Comparison of ENCODE assay signal across 8 cellular contexts in the genomic region with DNA sequence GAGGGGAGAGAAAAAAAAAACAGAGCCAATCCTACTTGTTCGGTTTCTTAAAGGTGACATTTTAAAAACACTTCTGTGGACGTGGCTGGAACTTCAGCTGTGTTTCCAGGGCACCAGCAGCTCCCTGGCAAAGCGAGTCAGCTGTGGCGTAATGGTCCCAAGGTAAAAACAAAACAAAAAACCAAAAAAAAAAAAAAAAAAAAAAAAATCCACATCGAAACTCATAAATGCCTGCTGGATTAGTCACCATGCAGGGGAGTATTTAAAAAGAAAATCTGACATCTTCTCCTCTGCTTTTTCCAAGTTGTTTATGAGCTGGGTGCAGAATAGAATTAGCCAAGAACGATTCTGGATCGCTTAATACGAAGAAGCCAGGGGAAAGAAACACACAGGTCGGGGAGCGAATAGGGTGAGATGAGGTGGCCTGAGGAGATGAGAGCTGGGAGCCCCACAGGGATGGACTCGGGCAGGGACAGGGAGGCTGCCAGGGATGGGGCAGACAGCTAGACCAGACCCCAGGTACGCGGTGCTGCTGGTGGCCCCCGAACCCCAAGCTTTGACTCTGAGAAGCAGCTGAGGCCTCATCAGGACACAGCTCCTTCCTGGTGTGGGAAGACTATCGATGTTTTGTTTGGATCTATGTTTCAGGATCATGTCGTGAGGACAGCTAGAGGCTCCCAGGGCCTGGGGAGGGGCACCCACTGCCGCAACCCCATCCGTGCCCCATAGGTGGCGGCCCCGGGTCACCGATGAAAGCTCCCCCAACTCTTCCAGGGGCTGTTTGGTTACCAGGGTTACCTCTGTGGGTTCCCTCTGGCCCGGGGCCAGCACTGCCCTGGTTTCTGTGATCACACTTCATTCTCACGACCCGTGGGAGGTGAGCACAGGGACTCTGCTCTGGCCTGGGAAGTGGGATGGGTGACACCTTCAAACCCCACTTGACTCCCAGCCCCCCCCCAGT. TPM values are rescaled to one million over a fixed set of nuclear protein-coding genes. Genes with fewer than 3 reads are reported as not detected.
DNase-seq lines count a peak whose midpoint lies in the region; ATAC-seq and TF ChIP-seq lines count a peak whose summit lies in the region.

No MANE protein-coding gene starts in this region.

- no peaks in the 10 kb centered on the region for H3K9me3 ChIP-seq in BLaER1 treated with 17β-estradiol and CSF1 and Interleukin-3, amounts not matched to agents 10 nM and 100 nM (replicated peaks in 1 of 11)

- peak overlapping the region in 4 of 11 experiments; percentile 1 to 27 (median 18); a peak in 1 of 22 replicates for H3K27ac ChIP-seq in BLaER1 treated with 17β-estradiol and CSF1 and Interleukin-3, amounts not matched to agents 10 nM and 100 nM

- no peak overlapping the region for H3K4me3 ChIP-seq in BLaER1 treated with 17β-estradiol and CSF1 and Interleukin-3, amounts not matched to agents 10 nM and 100 nM
- H3K4me3 ChIP-seq in HFF-Myc (replicated peaks; ENCODE audit: low read depth, low read length), result no peak overlapping the region

- H3K4me3 Mint-ChIP-seq in T-cell (peak overlapping the region in 1 of 3 donors; percentile 38), immature natural killer cell (no peak overlapping the region)

- peaks cover 0 to 88% (median 82%) of the 10 kb centered on the region in 11 experiments; a peak in 20 of 22 replicates for H4K20me1 ChIP-seq in BLaER1 treated with 17β-estradiol and CSF1 and Interleukin-3, amounts not matched to agents 10 nM and 100 nM

- CTCF ChIA-PET in T-cell (lab: Charles Lee), result interaction anchor here (0.7 to 2.7 kb wide), 4 partner anchors 8 to 15 kb away, joined by 3 to 15 read pairs (median 7); a partner anchor contains a TSS

- H3K4me2 ChIP-seq in BLaER1 treated with 17β-estradiol and CSF1 and Interleukin-3, amounts not matched to agents 10 nM and 100 nM, result peak overlapping the region in 7 of 11 experiments; percentile 18 to 59 (median 41); a peak in 7 of 22 replicates

- H3K9ac ChIP-seq in BLaER1 treated with 17β-estradiol and CSF1 and Interleukin-3, amounts not matched to agents 10 nM and 100 nM, result peak overlapping the region in 2 of 11 experiments; percentile 17 to 28; a peak in 3 of 22 replicates

- ATAC-seq in T-cell (replicated peaks in 1 of 4), result peak; percentile 23 to 60 (median 37)
- no peak for ATAC-seq in HG02840 (IDR thresholded peaks at IDR 0.05; ENCODE audit: low FRiP score, unreplicated experiment)
- no peak for ATAC-seq in GM21360 (IDR thresholded peaks at IDR 0.05; ENCODE audit: unreplicated experiment)

- peaks cover 21 to 57% (median 50%) of the 10 kb centered on the region in 10 experiments for H3K4me1 ChIP-seq in BLaER1 treated with 17β-estradiol and CSF1 and Interleukin-3, amounts not matched to agents 10 nM and 100 nM

- H3K36me3 Mint-ChIP-seq in T-cell, result peaks cover 2% of the 10 kb centered on the region
- H3K36me3 Mint-ChIP-seq in immature natural killer cell, result peaks cover 0 to 5% (median 0%) of the 10 kb centered on the region in 3 donors

- H3K27me3 ChIP-seq in BLaER1 treated with 17β-estradiol and CSF1 and Interleukin-3, amounts not matched to agents 10 nM and 100 nM, result peaks cover 0 to 12% (median 0%) of the 10 kb centered on the region in 11 experiments; a peak in 4 of 22 replicates

- H3K9me3 Mint-ChIP-seq in T-cell, result no peaks in the 10 kb centered on the region
- H3K9me3 Mint-ChIP-seq in immature natural killer cell, result no peaks in the 10 kb centered on the region

- DNase-seq in HFF-Myc (ENCODE audit: extremely low read depth, low read depth) (peak; percentile 63), T-cell (peak in 33 of 34 experiments; percentile 43 to 84 (median 78)), amniotic stem cell (lab: John Stamatoyannopoulos, UW) (peak; percentile 46), immature natural killer cell (peak; percentile 71 to 78 (median 73))
- DNase-seq in stimulated activated CD4-positive, alpha-beta T cell treated with anti-CD3 and anti-CD28 coated beads, Interleukin-4, amount 100 ng/mL, for 24 hours, result peak; percentile 64

- peaks cover 37 to 65% (median 53%) of the 10 kb centered on the region in 11 experiments for H3K36me3 ChIP-seq in BLaER1 treated with 17β-estradiol and CSF1 and Interleukin-3, amounts not matched to agents 10 nM and 100 nM

- H3K4me1 Mint-ChIP-seq in T-cell (peaks cover 0 to 19% (median 12%) of the 10 kb centered on the region in 3 donors), immature natural killer cell (peaks cover 5 to 10% of the 10 kb centered on the region in 2 donors)

- POLR2A ChIA-PET in T-cell (lab: Charles Lee), result interaction anchor here in 1 of 2 donors (0.6 kb wide), 1 partner anchor 99 kb away, joined by 14 read pairs; no protein-coding TSS in a partner anchor

- TF ChIP-seq CTCF in HFF-Myc (IDR thresholded peaks at IDR 0.05; ENCODE audit: low read depth, low read length, missing control alignments), result peak; percentile 58

- H3K27ac Mint-ChIP-seq in T-cell (peak overlapping the region in 1 of 2 donors; percentile 15), immature natural killer cell (peak overlapping the region in 4 of 6 donors; percentile 35 to 67 (median 45))

- H3K27me3 Mint-ChIP-seq in T-cell (no peaks in the 10 kb centered on the region), immature natural killer cell (ENCODE audit: low read depth in 3 of 3) (peaks cover 5 to 7% (median 6%) of the 10 kb centered on the region in 3 donors)

RNA-seq across cellular contexts. Expression of a gene that starts 3.1 kb away (rescaled TPM):
- under 1 TPM in 4 of 5 donors, not detected in 1; 0.19 to 0.47 (median 0.30) TPM for total RNA-seq in T-cell
- polyA plus RNA-seq in immature natural killer cell, result not detected

RNA-seq across cellular contexts. Expression of a gene that starts 8.9 kb away (rescaled TPM):
- total RNA-seq in T-cell, result 10 to 100 TPM in 4 of 5 donors, 1 to 10 TPM in 1; 9.0 to 22.9 (median 18.6) TPM
- polyA plus RNA-seq in immature natural killer cell, result 10 to 100 TPM; 15.6 to 31.1 (median 17.0) TPM

RNA-seq across cellular contexts. Expression of a gene that starts 14.4 kb away (rescaled TPM):
- total RNA-seq in T-cell, result 1 to 10 TPM in 3 of 5 donors, under 1 TPM in 2; 0.76 to 4.5 (median 1.3) TPM
- under 1 TPM in 1 of 3 donors, not detected in 2; 0.86 TPM for polyA plus RNA-seq in immature natural killer cell

RNA-seq across cellular contexts. Expression of a gene that starts 14.4 kb away (rescaled TPM):
- total RNA-seq in T-cell, result 10 to 100 TPM; 72.7 to 99.4 (median 90.3) TPM
- polyA plus RNA-seq in immature natural killer cell, result 10 to 100 TPM; 12.7 to 22.1 (median 14.7) TPM

RNA-seq across cellular contexts. Expression of a gene that starts 25.3 kb away (rescaled TPM):
- total RNA-seq in T-cell, result 10 to 100 TPM; 68.1 to 93.1 (median 73.5) TPM
- polyA plus RNA-seq in immature natural killer cell, result 1 to 10 TPM; 2.0 to 4.4 (median 2.7) TPM

Comparison
In these comparisons a context has a peak if more than half of its experiments do, and no peak if none do; other contexts are left out.
1. ATAC-seq: peak in T-cell (4 of 4); none in HG02840 (single experiment) and GM21360 (single experiment).
2. Peak in every context shown above with its lines, with median percentiles within 50 percentile points of each other: DNase-seq.